In the genomic region with DNA sequence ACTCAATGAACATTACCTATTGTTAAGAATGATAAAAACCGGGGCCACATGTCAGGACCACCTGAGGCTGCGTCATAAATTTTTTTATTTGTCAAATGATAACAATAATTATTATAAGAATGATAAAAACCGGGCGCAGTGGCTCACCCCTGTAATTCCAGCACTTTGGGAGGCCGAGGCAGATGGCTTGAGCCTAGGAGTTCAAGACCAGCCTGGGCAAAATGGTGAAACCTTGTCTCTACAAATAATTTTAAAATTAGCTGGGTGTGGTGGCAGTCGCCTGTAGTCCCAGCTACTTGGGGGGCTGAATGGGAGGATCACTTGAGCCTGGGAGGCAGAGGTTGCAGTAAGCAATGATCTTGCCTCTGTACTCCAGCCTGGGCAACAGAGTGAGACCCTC, we compare ENCODE assay signal across 2 cellular contexts.
TF ChIP-seq lines count a peak whose summit lies in the region.

No MANE protein-coding gene starts in this region.

TF ChIP-seq in liver, 16 proteins besides CTCF, POLR2A, EP300 and RAD21:
- TF ChIP-seq GABPA (IDR thresholded peaks at IDR 0.05 in 1 of 2, conservative IDR thresholded peaks at IDR 0.05 in 1 of 2) (no peak), SP1 (IDR thresholded peaks at IDR 0.05) (no peak), JUND (IDR thresholded peaks at IDR 0.05) (no peak), HNF4G (IDR thresholded peaks at IDR 0.05) (no peak), FOXA2 (IDR thresholded peaks at IDR 0.05) (no peak), FOXA1 (IDR thresholded peaks at IDR 0.05) (no peak), EGR1 (IDR thresholded peaks at IDR 0.05; ENCODE audit: low read depth in 2 of 2) (no peak)
- TF ChIP-seq, protein P1, sequence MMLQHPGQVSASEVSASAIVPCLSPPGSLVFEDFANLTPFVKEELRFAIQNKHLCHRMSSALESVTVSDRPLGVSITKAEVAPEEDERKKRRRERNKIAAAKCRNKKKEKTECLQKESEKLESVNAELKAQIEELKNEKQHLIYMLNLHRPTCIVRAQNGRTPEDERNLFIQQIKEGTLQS (IDR thresholded peaks at IDR 0.05), result no peak
- TF ChIP-seq, protein P2, sequence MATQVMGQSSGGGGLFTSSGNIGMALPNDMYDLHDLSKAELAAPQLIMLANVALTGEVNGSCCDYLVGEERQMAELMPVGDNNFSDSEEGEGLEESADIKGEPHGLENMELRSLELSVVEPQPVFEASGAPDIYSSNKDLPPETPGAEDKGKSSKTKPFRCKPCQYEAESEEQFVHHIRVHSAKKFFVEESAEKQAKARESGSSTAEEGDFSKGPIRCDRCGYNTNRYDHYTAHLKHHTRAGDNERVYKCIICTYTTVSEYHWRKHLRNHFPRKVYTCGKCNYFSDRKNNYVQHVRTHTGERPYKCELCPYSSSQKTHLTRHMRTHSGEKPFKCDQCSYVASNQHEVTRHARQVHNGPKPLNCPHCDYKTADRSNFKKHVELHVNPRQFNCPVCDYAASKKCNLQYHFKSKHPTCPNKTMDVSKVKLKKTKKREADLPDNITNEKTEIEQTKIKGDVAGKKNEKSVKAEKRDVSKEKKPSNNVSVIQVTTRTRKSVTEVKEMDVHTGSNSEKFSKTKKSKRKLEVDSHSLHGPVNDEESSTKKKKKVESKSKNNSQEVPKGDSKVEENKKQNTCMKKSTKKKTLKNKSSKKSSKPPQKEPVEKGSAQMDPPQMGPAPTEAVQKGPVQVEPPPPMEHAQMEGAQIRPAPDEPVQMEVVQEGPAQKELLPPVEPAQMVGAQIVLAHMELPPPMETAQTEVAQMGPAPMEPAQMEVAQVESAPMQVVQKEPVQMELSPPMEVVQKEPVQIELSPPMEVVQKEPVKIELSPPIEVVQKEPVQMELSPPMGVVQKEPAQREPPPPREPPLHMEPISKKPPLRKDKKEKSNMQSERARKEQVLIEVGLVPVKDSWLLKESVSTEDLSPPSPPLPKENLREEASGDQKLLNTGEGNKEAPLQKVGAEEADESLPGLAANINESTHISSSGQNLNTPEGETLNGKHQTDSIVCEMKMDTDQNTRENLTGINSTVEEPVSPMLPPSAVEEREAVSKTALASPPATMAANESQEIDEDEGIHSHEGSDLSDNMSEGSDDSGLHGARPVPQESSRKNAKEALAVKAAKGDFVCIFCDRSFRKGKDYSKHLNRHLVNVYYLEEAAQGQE (IDR thresholded peaks at IDR 0.05), result no peak

TF ChIP-seq in HepG2, 621 proteins besides CTCF, POLR2A, EP300 and RAD21:
- TF ChIP-seq GTF2F1 (IDR thresholded peaks at IDR 0.05; ENCODE audit: low read length), result no peak
- no peak for TF ChIP-seq MTF1 (CRISPR knock-in tag; IDR thresholded peaks at IDR 0.05)
- no peak for TF ChIP-seq ZNF124 (CRISPR knock-in tag; IDR thresholded peaks at IDR 0.05)
- no peak for TF ChIP-seq ATF7 (IDR thresholded peaks at IDR 0.05)
- TF ChIP-seq ATF7 (CRISPR knock-in tag; IDR thresholded peaks at IDR 0.05), result no peak
- no peak for TF ChIP-seq TSC22D2 (CRISPR knock-in tag; IDR thresholded peaks at IDR 0.05; ENCODE audit: borderline replicate concordance)
- no peak for TF ChIP-seq ZNF230 (CRISPR knock-in tag; IDR thresholded peaks at IDR 0.05)
- TF ChIP-seq TEAD3 (CRISPR knock-in tag; optimal IDR thresholded peaks at IDR 0.05; ENCODE audit: borderline replicate concordance), result no peak
- TF ChIP-seq KAT7 (CRISPR knock-in tag; IDR thresholded peaks at IDR 0.05; ENCODE audit: borderline replicate concordance), result no peak
- no peak for TF ChIP-seq ZNF460 (CRISPR knock-in tag; IDR thresholded peaks at IDR 0.05; ENCODE audit: borderline replicate concordance)
- TF ChIP-seq ZNF264 (CRISPR knock-in tag; IDR thresholded peaks at IDR 0.05), result no peak
TF ChIP-seq in HepG2: peak in this region for 0.
